Comparison of ENCODE assay signal across 28 cellular contexts in the genomic region with DNA sequence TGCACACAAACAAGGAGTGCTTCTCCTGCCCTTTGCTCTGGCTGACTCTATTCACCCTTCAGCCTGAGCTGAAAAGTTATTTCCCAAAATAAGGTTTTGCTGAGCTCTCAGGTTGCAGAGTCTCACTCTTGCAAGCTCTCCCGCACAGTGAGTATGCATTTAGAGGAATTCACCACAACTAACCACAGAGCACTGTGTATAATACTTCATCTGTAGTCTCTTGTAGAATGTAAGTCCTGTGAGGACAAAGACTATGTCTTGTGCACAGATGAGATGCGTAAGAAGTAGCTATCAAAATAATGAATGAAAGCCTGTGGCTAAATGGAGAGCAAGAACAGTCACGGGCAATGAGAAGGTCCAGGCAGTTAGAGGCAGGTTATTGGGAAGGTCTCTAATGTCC.
"Had no signal": no experiment of that assay in that cellular context is flagged by ENCODE, and none has a peak within 500 bp of the region (broad histone marks: within the 10 kb centered on the region; RNA-seq: fewer than 3 reads in every experiment).

No MANE protein-coding gene starts in this region.

- H3K27ac Mint-ChIP-seq: dendritic cell treated with granulocyte-macrophage colony-stimulating factor and Interleukin-4, amounts not matched to agents 40 ng/mL and 50 ng/mL, for 4 days; endodermal cell; mesothelial cell of epicardium; natural killer cell treated with Interleukin-12 subunit alpha and Interleukin-12 subunit beta and Interleukin-15 and Interleukin-18, amount 100 ng/mL, for 72 hours; stimulated activated effector memory CD8-positive, alpha-beta T cell treated with anti-CD3 and anti-CD28 coated beads, Interleukin-12 subunit alpha, Interleukin-12 subunit beta, amount 100 ng/mL, for 72 hours had no signal

- H3K36me3 Mint-ChIP-seq: mesothelial cell of epicardium; naive B cell; natural killer cell treated with Interleukin-12 subunit alpha and Interleukin-12 subunit beta and Interleukin-15 and Interleukin-18, amount 100 ng/mL, for 72 hours; stimulated activated effector memory CD8-positive, alpha-beta T cell treated with anti-CD3 and anti-CD28 coated beads, Interleukin-12 subunit alpha, Interleukin-12 subunit beta, amount 100 ng/mL, for 72 hours had no signal

- DNase-seq: colonic mucosa; effector CD8-positive, alpha-beta T cell; endodermal cell; foreskin fibroblast; heart left ventricle; kidney; left lung; mesenchymal stem cell; mucosa of descending colon; naive B cell; occipital lobe; ovary; posterior cingulate gyrus; psoas muscle; right cardiac atrium; sigmoid colon; stimulated activated CD4-positive, alpha-beta T cell treated with anti-CD3 and anti-CD28 coated beads, Interleukin-2, amount 100 ng/mL, for 24 hours; stimulated activated CD4-positive, alpha-beta T cell treated with anti-CD3 and anti-CD28 coated beads, Interleukin-4, amount 100 ng/mL, for 24 hours; stimulated activated naive CD4-positive, alpha-beta T cell treated with Interleukin-2 at 50 U/mL for 16 hours; stomach; thyroid gland; trophoblast cell had no signal

- H3K27me3 Mint-ChIP-seq: naive B cell had no signal

- ATAC-seq: esophagus mucosa; gastroesophageal sphincter; heart left ventricle; left lung; mucosa of descending colon; natural killer cell treated with Interleukin-12 subunit alpha and Interleukin-12 subunit beta and Interleukin-15 and Interleukin-18, amount 100 ng/mL, for 72 hours; psoas muscle; right cardiac atrium; stimulated activated effector memory CD8-positive, alpha-beta T cell treated with anti-CD3 and anti-CD28 coated beads, Interleukin-12 subunit alpha, Interleukin-12 subunit beta, amount 100 ng/mL, for 72 hours had no signal

- H3K4me1 Mint-ChIP-seq: endodermal cell; naive B cell; stimulated activated effector memory CD8-positive, alpha-beta T cell treated with anti-CD3 and anti-CD28 coated beads, Interleukin-12 subunit alpha, Interleukin-12 subunit beta, amount 100 ng/mL, for 72 hours had no signal

- H3K4me3 Mint-ChIP-seq: dendritic cell treated with granulocyte-macrophage colony-stimulating factor and Interleukin-4, amounts not matched to agents 40 ng/mL and 50 ng/mL, for 4 days; endodermal cell; mesothelial cell of epicardium; naive B cell; natural killer cell treated with Interleukin-12 subunit alpha and Interleukin-12 subunit beta and Interleukin-15 and Interleukin-18, amount 100 ng/mL, for 72 hours; stimulated activated effector memory CD8-positive, alpha-beta T cell treated with anti-CD3 and anti-CD28 coated beads, Interleukin-12 subunit alpha, Interleukin-12 subunit beta, amount 100 ng/mL, for 72 hours had no signal

- H3K9me3 Mint-ChIP-seq: dendritic cell treated with granulocyte-macrophage colony-stimulating factor and Interleukin-4, amounts not matched to agents 40 ng/mL and 50 ng/mL, for 4 days; endodermal cell; mesothelial cell of epicardium; natural killer cell treated with Interleukin-12 subunit alpha and Interleukin-12 subunit beta and Interleukin-15 and Interleukin-18, amount 100 ng/mL, for 72 hours; stimulated activated effector memory CD8-positive, alpha-beta T cell treated with anti-CD3 and anti-CD28 coated beads, Interleukin-12 subunit alpha, Interleukin-12 subunit beta, amount 100 ng/mL, for 72 hours had no signal
